4 cellular contexts compared by ENCODE assay signal in the genomic region with DNA sequence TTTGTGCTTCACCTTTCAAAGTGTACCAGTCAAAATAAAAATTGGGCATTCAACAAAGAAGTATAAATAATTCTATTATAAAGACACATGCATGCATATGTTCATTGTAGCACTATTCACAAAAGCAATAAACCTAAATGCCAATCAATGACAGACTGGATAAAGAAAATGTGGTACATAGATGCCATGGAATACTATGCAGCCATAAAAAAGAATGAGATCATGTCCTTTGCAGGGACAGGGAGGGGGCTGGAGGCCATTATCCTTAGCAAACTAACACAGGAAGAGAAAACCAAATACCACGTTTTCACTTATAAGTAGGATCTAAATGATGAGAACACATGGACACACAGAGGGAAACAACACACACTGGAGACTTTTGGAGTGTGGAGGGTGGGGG. TPM values are rescaled to one million over a fixed set of nuclear protein-coding genes. Genes with fewer than 3 reads are reported as not detected.
"Had no signal": no experiment of that assay in that cellular context is flagged by ENCODE, and none has a peak within 500 bp of the region (broad histone marks: within the 10 kb centered on the region; RNA-seq: fewer than 3 reads in every experiment).

No MANE protein-coding gene starts in this region.

RNA-seq across cellular contexts. Expression of a gene that starts 28.2 kb away (rescaled TPM):
- total RNA-seq: cardiac muscle cell, chondrocyte had no signal
- polyA plus RNA-seq: cardiac muscle cell had no signal

RNA-seq across cellular contexts. Expression of a gene that starts 55.7 kb away (rescaled TPM):
- total RNA-seq: activated T-helper 2 cell treated with anti-CD3 and anti-CD28 coated beads, Interferon-gamma antibody, Interleukin-2, Interleukin-4, amounts not matched to agents 10 μg/mL and 5 μg/mL and 100 μg/mL, durations not matched to agents 14 hours and 24 hours and 36 hours; bronchial epithelial cell had no signal
